ENCODE assay signal across 8 cellular contexts in genomic region chr20:1265916-1266166, GRCh38. TPM values are rescaled to one million over a fixed set of nuclear protein-coding genes. Genes with fewer than 3 reads are reported as not detected.
DNase-seq lines count a peak whose midpoint lies in the region; ATAC-seq, FAIRE-seq and TF ChIP-seq lines count a peak whose summit lies in the region.

No MANE protein-coding gene starts in this region.

- H3K4me2 ChIP-seq in endothelial cell of umbilical vein (ENCODE audit: insufficient read depth, low read length), result peak overlapping the region; percentile 45

- peak overlapping the region; percentile 69 for H3K4me3 ChIP-seq in CD8-positive, alpha-beta memory T cell (ENCODE audit: low read length)
- H3K4me3 ChIP-seq in RWPE2 (ENCODE audit: severe bottlenecking), result peak overlapping the region; percentile 57
- peak overlapping the region in 2 of 3 experiments; percentile 60 to 76 for H3K4me3 ChIP-seq in endothelial cell of umbilical vein (replicated peaks in 1 of 3; ENCODE audit: insufficient read depth in 1 of 3, low read depth in 1 of 3, low read length in 3 of 3)

- H3K9me3 Mint-ChIP-seq in CD8-positive, alpha-beta memory T cell, result no peaks in the 10 kb centered on the region
- H3K9me3 Mint-ChIP-seq in osteocyte (ENCODE audit: unreplicated experiment), result peaks cover 4% of the 10 kb centered on the region

- intact Hi-C loops in endothelial cell of umbilical vein (cut with micrococcal nuclease), result loop anchor here (1.0 to 5.0 kb wide), 2 partner anchors 24 to 39 kb away; partner anchors contain the start of gene RAD21L1

- DNase-seq in CD8-positive, alpha-beta memory T cell, result no peak
- DNase-seq in RWPE2 (ENCODE audit: low spot score), result no peak
- no peak for DNase-seq in endothelial cell of umbilical vein (ENCODE audit: low read depth, low spot score)
- no peak for DNase-seq in osteocyte (ENCODE audit: extremely low spot score, unreplicated experiment)
- no peak for DNase-seq in medulla oblongata (ENCODE audit: extremely low spot score)
- no peak for DNase-seq in HuH-7 (ENCODE audit: low spot score)
- DNase-seq in NCI-H748 (lab: John Stamatoyannopoulos, UW; ENCODE audit: unreplicated experiment), result no peak

- no peaks in the 10 kb centered on the region for H3K9me1 ChIP-seq in endothelial cell of umbilical vein (replicated peaks; ENCODE audit: control insufficient read depth, extremely low read depth, insufficient read depth, low read length)

- H3K27me3 Mint-ChIP-seq in CD8-positive, alpha-beta memory T cell, result peaks cover 0 to 4% of the 10 kb centered on the region in 2 donors
- no peaks in the 10 kb centered on the region for H3K27me3 Mint-ChIP-seq in osteocyte (ENCODE audit: unreplicated experiment)

- H3K4me1 ChIP-seq in CD8-positive, alpha-beta memory T cell (ENCODE audit: insufficient read depth, low read length), result peaks cover 51% of the 10 kb centered on the region
- H3K4me1 ChIP-seq in RWPE2 (ENCODE audit: insufficient read depth, poor library complexity, severe bottlenecking) (no peaks in the 10 kb centered on the region), endothelial cell of umbilical vein (ENCODE audit: control insufficient read depth, extremely low read depth, insufficient read depth, low read length) (peaks cover 8% of the 10 kb centered on the region)

- no peak overlapping the region for H3K9ac ChIP-seq in endothelial cell of umbilical vein (replicated peaks; ENCODE audit: extremely low read depth, insufficient read depth, low read length)

- H3K9me3 ChIP-seq in CD8-positive, alpha-beta memory T cell (ENCODE audit: low read length), result no peaks in the 10 kb centered on the region
- H3K9me3 ChIP-seq in RWPE2 (ENCODE audit: severe bottlenecking) (no peaks in the 10 kb centered on the region), endothelial cell of umbilical vein (replicated peaks; ENCODE audit: control insufficient read depth, insufficient read depth, low read length) (no peaks in the 10 kb centered on the region)

- no peak for FAIRE-seq in endothelial cell of umbilical vein (lab: Jason Lieb, UNC)

- no peaks in the 10 kb centered on the region for H3K79me2 ChIP-seq in endothelial cell of umbilical vein (ENCODE audit: control insufficient read depth, insufficient read depth, low read length)

- dilution Hi-C loops in endothelial cell of umbilical vein (cut with MboI; ENCODE audit: extremely low pct_ligation_motif_present, low sequenced_read_pairs), result no loop called here

- peak overlapping the region; percentile 51 for H3K27ac ChIP-seq in CD8-positive, alpha-beta memory T cell (ENCODE audit: low read depth, low read length)
- peak overlapping the region; percentile 7 for H3K27ac ChIP-seq in RWPE2 (ENCODE audit: poor library complexity, severe bottlenecking)
- H3K27ac ChIP-seq in endothelial cell of umbilical vein (ENCODE audit: insufficient read depth, low read depth, low read length), result no peak overlapping the region

- TF ChIP-seq POLR2A in endothelial cell of umbilical vein (IDR thresholded peaks at IDR 0.05; ENCODE audit: low read depth, low read length), result no peak

- H4K20me1 ChIP-seq in endothelial cell of umbilical vein (replicated peaks; ENCODE audit: control insufficient read depth, extremely low read depth, insufficient read depth, low read length), result no peaks in the 10 kb centered on the region

- no peak for TF ChIP-seq CTCF in RWPE2 (IDR thresholded peaks at IDR 0.05; ENCODE audit: poor library complexity, severe bottlenecking)
- TF ChIP-seq CTCF in endothelial cell of umbilical vein (IDR thresholded peaks at IDR 0.05; ENCODE audit: extremely low read depth in 1 of 2, insufficient read depth in 1 of 2, low read depth in 1 of 2, low read length in 2 of 2), result no peak
- no peak for TF ChIP-seq CTCF in osteocyte (IDR thresholded peaks at IDR 0.05)

- peak overlapping the region; percentile 87 to 100 (median 96) for H3K27ac Mint-ChIP-seq in CD8-positive, alpha-beta memory T cell
- H3K27ac Mint-ChIP-seq in osteocyte (ENCODE audit: unreplicated experiment), result peak overlapping the region; percentile 93

- H3K36me3 ChIP-seq in CD8-positive, alpha-beta memory T cell (ENCODE audit: insufficient read depth, low read length), result no peaks in the 10 kb centered on the region
- H3K36me3 ChIP-seq in RWPE2 (ENCODE audit: low read depth) (no peaks in the 10 kb centered on the region), endothelial cell of umbilical vein (ENCODE audit: control insufficient read depth in 2 of 2, extremely low read depth in 1 of 2, insufficient read depth in 2 of 2, low read length in 2 of 2) (peaks cover 0 to 1% of the 10 kb centered on the region in 2 experiments)

- H3K4me1 Mint-ChIP-seq in CD8-positive, alpha-beta memory T cell, result peaks cover 34 to 59% (median 46%) of the 10 kb centered on the region in 3 donors
- peaks cover 17% of the 10 kb centered on the region for H3K4me1 Mint-ChIP-seq in osteocyte (ENCODE audit: unreplicated experiment)

- ATAC-seq in RWPE2 (ENCODE audit: low read depth) (no peak), GM21786 (IDR thresholded peaks at IDR 0.05; ENCODE audit: unreplicated experiment) (no peak)

- H2AFZ ChIP-seq in endothelial cell of umbilical vein (ENCODE audit: low read depth, low read length), result peak overlapping the region; percentile 78

- POLR2A ChIA-PET in CD8-positive, alpha-beta memory T cell (lab: Charles Lee), result interaction anchor here (1.1 kb wide), 2 partner anchors 10 to 59 kb away, joined by 3 read pairs; no protein-coding TSS in a partner anchor
- POLR2A ChIA-PET in endothelial cell of umbilical vein (lab: Charles Lee), result interaction anchor here (0.6 kb wide), 1 partner anchor 189 kb away, joined by 3 read pairs; no protein-coding TSS in a partner anchor

- H3K4me3 Mint-ChIP-seq in CD8-positive, alpha-beta memory T cell, result peak overlapping the region; percentile 80 to 96 (median 91)
- H3K4me3 Mint-ChIP-seq in osteocyte (ENCODE audit: unreplicated experiment), result peak overlapping the region; percentile 84

- no TSS peak for BruUV-seq in endothelial cell of umbilical vein (replicated peaks; lab: Mats Ljungman, UMichigan)

- H3K27me3 ChIP-seq in CD8-positive, alpha-beta memory T cell (ENCODE audit: insufficient read depth, low read length, poor library complexity, severe bottlenecking), result no peaks in the 10 kb centered on the region
- H3K27me3 ChIP-seq in RWPE2 (ENCODE audit: insufficient read depth, poor library complexity, severe bottlenecking), result peaks cover 2% of the 10 kb centered on the region
- H3K27me3 ChIP-seq in endothelial cell of umbilical vein (ENCODE audit: control insufficient read depth in 2 of 2, insufficient read depth in 2 of 2, low read length in 2 of 2), result no peaks in the 10 kb centered on the region

- no peaks in the 10 kb centered on the region for H3K36me3 Mint-ChIP-seq in CD8-positive, alpha-beta memory T cell
- H3K36me3 Mint-ChIP-seq in osteocyte (ENCODE audit: unreplicated experiment), result no peaks in the 10 kb centered on the region

- CTCF ChIA-PET in CD8-positive, alpha-beta memory T cell (lab: Charles Lee), result interaction anchor here (1.2 to 1.5 kb wide), 2 partner anchors 35 to 172 kb away, joined by 3 to 4 read pairs; no protein-coding TSS in a partner anchor
- CTCF ChIA-PET in endothelial cell of umbilical vein (lab: Charles Lee), result interaction anchor here (0.7 to 1.9 kb wide), 6 partner anchors 24 to 405 kb away, joined by 3 to 9 read pairs (median 4); no protein-coding TSS in a partner anchor

TF ChIP-seq in endothelial cell of umbilical vein, 7 proteins besides CTCF, POLR2A, EP300 and RAD21:
- TF ChIP-seq EZH2 (IDR thresholded peaks at IDR 0.05; ENCODE audit: borderline replicate concordance, low read depth, low read length, severe bottlenecking), result no peak
- TF ChIP-seq GATA2 (IDR thresholded peaks at IDR 0.05; ENCODE audit: insufficient read depth, insufficient read length, low read depth, low read length), result no peak
- TF ChIP-seq POLR2AphosphoS5 (IDR thresholded peaks at IDR 0.05; ENCODE audit: insufficient read depth, low read depth, low read length), result no peak
- no peak for TF ChIP-seq JUN (IDR thresholded peaks at IDR 0.05; ENCODE audit: borderline replicate concordance, insufficient read depth, insufficient read length, low read depth)

RNA-seq across cellular contexts. Expression of gene SNPH, which starts 0.3 kb away (rescaled TPM):
- 1 to 10 TPM; 3.2 to 3.5 TPM for total RNA-seq in CD8-positive, alpha-beta memory T cell
- 5.8 TPM for polyA plus RNA-seq in CD8-positive, alpha-beta memory T cell
- total RNA-seq in endothelial cell of umbilical vein (5.1 and 5.5 TPM in 2 replicates), osteocyte (8.0 and 8.9 TPM in 2 replicates)
- polyA plus RNA-seq in endothelial cell of umbilical vein, result 2.3 TPM in 2 replicates
- 1.7 and 2.4 TPM in 2 replicates for polyA plus RNA-seq in endothelial cell of umbilical vein (2011; cell fraction: cytosol; rRNA removed)
- polyA plus RNA-seq in endothelial cell of umbilical vein (2011; cell fraction: nucleus; rRNA removed), result 4.8 and 7.5 TPM in 2 replicates
- polyA plus RNA-seq in endothelial cell of umbilical vein (2012), result 4.2 and 4.9 TPM in 2 replicates
- polyA minus RNA-seq in endothelial cell of umbilical vein, result 3.0 and 3.4 TPM in 2 replicates
- not detected for polyA minus RNA-seq in endothelial cell of umbilical vein (2011; cell fraction: cytosol; rRNA and poly(A)+ RNA removed)
- polyA minus RNA-seq in endothelial cell of umbilical vein (2011; cell fraction: nucleus; rRNA and poly(A)+ RNA removed), result 2.8 and 3.0 TPM in 2 replicates

RNA-seq across cellular contexts. Expression of gene RAD21L1, which starts 40.0 kb away (rescaled TPM):
- total RNA-seq in CD8-positive, alpha-beta memory T cell, result not detected
- polyA plus RNA-seq in CD8-positive, alpha-beta memory T cell, result not detected
- not detected in 2 replicates for total RNA-seq in endothelial cell of umbilical vein
- polyA plus RNA-seq in endothelial cell of umbilical vein, result 0.06 TPM in 1 of 2 replicates, not detected in the other
- polyA plus RNA-seq in endothelial cell of umbilical vein (2011; cell fraction: cytosol; rRNA removed), result 0.03 and 0.07 TPM in 2 replicates
- polyA plus RNA-seq in endothelial cell of umbilical vein (2011; cell fraction: nucleus; rRNA removed), result 0.07 and 0.24 TPM in 2 replicates
- 0.27 and 0.31 TPM in 2 replicates for polyA plus RNA-seq in endothelial cell of umbilical vein (2012)
- polyA minus RNA-seq in endothelial cell of umbilical vein, result not detected in 2 replicates
- polyA minus RNA-seq in endothelial cell of umbilical vein (2011; cell fraction: cytosol; rRNA and poly(A)+ RNA removed), result not detected
- polyA minus RNA-seq in endothelial cell of umbilical vein (2011; cell fraction: nucleus; rRNA and poly(A)+ RNA removed), result not detected in 2 replicates
- not detected in 2 replicates for total RNA-seq in osteocyte
